In genomic region chr4:74111990-74112389, GRCh38 we compare ENCODE assay signal across 11 cellular contexts.
DNase-seq lines count a peak whose midpoint lies in the region; ATAC-seq, FAIRE-seq and TF ChIP-seq lines count a peak whose summit lies in the region.
"Had no signal": no experiment of that assay in that cellular context is flagged by ENCODE, and none has a peak within 500 bp of the region (broad histone marks: within the 10 kb centered on the region; RNA-seq: fewer than 3 reads in every experiment).

No MANE protein-coding gene starts in this region.

- no peak for ATAC-seq in GM19324 (IDR thresholded peaks at IDR 0.05; ENCODE audit: low FRiP score, unreplicated experiment)

- H3K27ac ChIP-seq in angular gyrus (ENCODE audit: low read depth, low read length): peak overlapping the region; percentile 47
- H3K27ac ChIP-seq in effector memory CD4-positive, alpha-beta T cell (ENCODE audit: insufficient read depth, low read length, poor library complexity, severe bottlenecking): no peak overlapping the region
- H3K27ac ChIP-seq: WERI-Rb-1 had no signal

- TF ChIP-seq CTCF in fibroblast of pulmonary artery (IDR thresholded peaks at IDR 0.05; ENCODE audit: low read length, missing control alignments) (no peak), D721Med (IDR thresholded peaks at IDR 0.05; ENCODE audit: insufficient read depth, missing control alignments) (no peak)

- DNase-seq in Ammon's horn (ENCODE audit: low spot score) (peak; percentile 48), fibroblast of pulmonary artery (ENCODE audit: low read depth) (peak; percentile 73), non-pigmented ciliary epithelial cell (ENCODE audit: low read depth) (peak; percentile 65), D721Med (ENCODE audit: insufficient read length, low spot score) (no peak)
- DNase-seq in activated CD4-positive, alpha-beta T cell treated with anti-CD3 and anti-CD28 coated beads, Interleukin-2, amount 50 U/mL, for 48 hours: no peak
- no peak for DNase-seq in effector memory CD4-positive, alpha-beta T cell
- DNase-seq: RPMI8226, WERI-Rb-1 had no signal

- no peaks in the 10 kb centered on the region for H3K36me3 ChIP-seq in effector memory CD4-positive, alpha-beta T cell (ENCODE audit: control insufficient read depth, insufficient read depth, low read length)
- H3K36me3 ChIP-seq: WERI-Rb-1 had no signal

- no peaks in the 10 kb centered on the region for H3K9me3 ChIP-seq in effector memory CD4-positive, alpha-beta T cell (ENCODE audit: control insufficient read depth, low read length)

- H3K4me1 ChIP-seq in effector memory CD4-positive, alpha-beta T cell (ENCODE audit: control insufficient read depth, insufficient read depth, low read length, poor library complexity, severe bottlenecking): no peaks in the 10 kb centered on the region

- FAIRE-seq in D721Med (lab: Jason Lieb, UNC): no peak

- no peaks in the 10 kb centered on the region for H3K27me3 ChIP-seq in effector memory CD4-positive, alpha-beta T cell (replicated peaks; ENCODE audit: control insufficient read depth, insufficient read depth, low read length, poor library complexity, severe bottlenecking)

- H3K4me3 ChIP-seq in fibroblast of pulmonary artery (replicated peaks; ENCODE audit: low read depth, low read length): no peak overlapping the region
- H3K4me3 ChIP-seq in effector memory CD4-positive, alpha-beta T cell (ENCODE audit: insufficient read depth, low read depth, low read length, poor library complexity, severe bottlenecking): no peak overlapping the region
- H3K4me3 ChIP-seq: skin epidermis had no signal

Comparison
In these comparisons a context has a peak if more than half of its experiments do, and no peak if none do; other contexts are left out.
1. DNase-seq: peak in Ammon's horn (single experiment), fibroblast of pulmonary artery (single experiment) and non-pigmented ciliary epithelial cell (single experiment); none in activated CD4-positive, alpha-beta T cell treated with anti-CD3 and anti-CD28 coated beads, Interleukin-2, amount 50 U/mL, for 48 hours (0 of 2), effector memory CD4-positive, alpha-beta T cell (0 of 3) and D721Med (single experiment).